In the genomic region with DNA sequence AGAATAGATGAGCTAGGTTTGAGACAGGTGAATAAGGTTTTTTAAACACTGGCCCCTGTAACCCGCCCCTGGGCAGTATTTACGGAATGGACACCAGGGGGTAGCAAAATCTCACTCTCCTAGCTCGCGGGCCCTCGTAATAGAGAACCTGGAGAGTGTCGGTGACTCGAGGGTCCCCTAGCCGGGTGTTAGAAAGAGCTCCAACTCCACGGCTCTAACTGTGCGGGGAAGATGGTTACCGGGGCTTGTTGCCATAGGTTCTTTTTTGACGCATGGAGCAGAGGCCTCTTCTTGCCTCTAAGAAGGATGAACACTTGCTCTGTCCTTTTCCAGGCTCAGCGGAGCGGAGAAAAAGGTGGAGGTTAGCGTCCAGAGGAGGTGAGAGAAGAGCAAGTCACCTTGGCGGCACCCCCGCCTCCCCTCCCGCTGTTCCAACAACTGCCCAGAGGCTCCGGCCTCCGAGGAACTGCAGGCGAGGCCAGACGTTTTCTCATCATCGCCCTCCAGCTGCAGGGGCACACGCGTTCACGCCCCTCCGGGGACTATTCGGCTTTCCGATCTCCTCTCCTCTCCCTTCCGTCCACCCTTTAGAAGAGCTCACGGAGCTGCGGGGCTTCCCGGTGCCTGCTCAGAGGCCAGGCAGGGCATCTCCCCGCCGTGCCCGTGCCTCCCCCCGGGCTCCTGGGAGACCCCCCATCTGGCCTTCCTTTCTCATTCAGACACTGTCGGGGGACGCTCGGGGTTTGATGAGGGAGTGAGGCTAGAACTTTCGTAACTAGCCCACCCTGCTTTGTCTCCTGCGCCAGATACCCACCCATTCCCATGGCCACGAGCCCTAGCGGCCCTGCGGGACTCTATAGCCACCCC, we compare ENCODE assay signal across 8 cellular contexts. TPM values are rescaled to one million over a fixed set of nuclear protein-coding genes. Genes with fewer than 3 reads are reported as not detected.
A peak's percentile ranks its signal among the peaks of the same experiment; 100 is the strongest.
DNase-seq lines count a peak whose midpoint lies in the region; ATAC-seq and TF ChIP-seq lines count a peak whose summit lies in the region.

No MANE protein-coding gene starts in this region.

- peaks cover 33% of the 10 kb centered on the region for H3K4me1 Mint-ChIP-seq in activated CD4-positive, alpha-beta T cell treated with anti-CD3 and anti-CD28 coated beads for 36 hours
- peaks cover 41 to 42% of the 10 kb centered on the region in 2 donors for H3K4me1 Mint-ChIP-seq in stimulated activated naive B cell treated with anti-CD40 and anti-IgM and Interleukin-4, amounts not matched to agents 10 μg/mL and 1 μg/mL and 100 μg/mL, for 72 hours

- no peaks in the 10 kb centered on the region for H3K9me3 Mint-ChIP-seq in activated CD4-positive, alpha-beta T cell treated with anti-CD3 and anti-CD28 coated beads for 36 hours (ENCODE audit: low read depth)
- no peaks in the 10 kb centered on the region for H3K9me3 Mint-ChIP-seq in stimulated activated naive B cell treated with anti-CD40 and anti-IgM and Interleukin-4, amounts not matched to agents 10 μg/mL and 1 μg/mL and 100 μg/mL, for 72 hours

- TF ChIP-seq CTCF in A673 (conservative IDR thresholded peaks at IDR 0.05; ENCODE audit: low read depth, low read length) (peak; percentile 67), GM13976 (IDR thresholded peaks at IDR 0.05; ENCODE audit: borderline replicate concordance, control extremely low read depth, extremely low read depth, insufficient read depth, missing control alignments) (no peak)

- peak overlapping the region; percentile 98 for H3K4me3 ChIP-seq in A673 (ENCODE audit: low read depth, low read length, poor library complexity, severe bottlenecking)
- peak overlapping the region; percentile 48 for H3K4me3 ChIP-seq in effector memory CD4-positive, alpha-beta T cell (ENCODE audit: insufficient read depth, low read depth, low read length, poor library complexity, severe bottlenecking)

- H3K36me3 ChIP-seq in A673 (ENCODE audit: insufficient read depth, low read length, poor library complexity, severe bottlenecking): peaks cover 10% of the 10 kb centered on the region
- H3K36me3 ChIP-seq in effector memory CD4-positive, alpha-beta T cell (ENCODE audit: control insufficient read depth, insufficient read depth, low read length): no peaks in the 10 kb centered on the region

- DNase-seq in A673 (ENCODE audit: low spot score) (peak; percentile 81), GM13976 (ENCODE audit: low spot score) (peak; percentile 74), NCI-H2227 treated with DMSO at 0.1 percent for 48 hours (lab: John Stamatoyannopoulos, UW) (peak; percentile 58), lung microvascular endothelial cell (ENCODE audit: low read depth in 2 of 2) (peak; percentile 66 to 78), epidermal melanocyte (ENCODE audit: insufficient read length, low spot score) (no peak)
- DNase-seq in activated CD4-positive, alpha-beta T cell treated with anti-CD3 and anti-CD28 coated beads for 36 hours: peak; percentile 64
- peak; percentile 36 to 49 (median 41) for DNase-seq in effector memory CD4-positive, alpha-beta T cell
- DNase-seq in stimulated activated naive B cell treated with anti-CD40 and anti-IgM and Interleukin-4, amounts not matched to agents 10 μg/mL and 1 μg/mL and 100 μg/mL, for 72 hours: peak; percentile 43

- no peaks in the 10 kb centered on the region for H3K36me3 Mint-ChIP-seq in activated CD4-positive, alpha-beta T cell treated with anti-CD3 and anti-CD28 coated beads for 36 hours (ENCODE audit: low read depth)
- no peaks in the 10 kb centered on the region for H3K36me3 Mint-ChIP-seq in stimulated activated naive B cell treated with anti-CD40 and anti-IgM and Interleukin-4, amounts not matched to agents 10 μg/mL and 1 μg/mL and 100 μg/mL, for 72 hours

- in situ Hi-C loops in GM13976 (cut with MboI; ENCODE audit: low sequenced_read_pairs, unreplicated experiment): no loop called here

- H3K27ac ChIP-seq in A673 (ENCODE audit: low read depth, low read length, poor library complexity, severe bottlenecking): peak overlapping the region; percentile 90
- no peak overlapping the region for H3K27ac ChIP-seq in effector memory CD4-positive, alpha-beta T cell (ENCODE audit: insufficient read depth, low read length, poor library complexity, severe bottlenecking)

- BruUV-seq in A673 (replicated peaks; lab: Mats Ljungman, UMichigan): no TSS peak

- H3K9me3 ChIP-seq in A673 (ENCODE audit: low read depth, low read length, poor library complexity, severe bottlenecking): no peaks in the 10 kb centered on the region
- no peaks in the 10 kb centered on the region for H3K9me3 ChIP-seq in effector memory CD4-positive, alpha-beta T cell (ENCODE audit: control insufficient read depth, low read length)

- H3K27me3 ChIP-seq in A673 (replicated peaks; ENCODE audit: insufficient read depth, low read depth, low read length, poor library complexity): no peaks in the 10 kb centered on the region
- peaks cover 47% of the 10 kb centered on the region for H3K27me3 ChIP-seq in effector memory CD4-positive, alpha-beta T cell (replicated peaks; ENCODE audit: control insufficient read depth, insufficient read depth, low read length, poor library complexity, severe bottlenecking)

- no peak overlapping the region for H3K27ac Mint-ChIP-seq in activated CD4-positive, alpha-beta T cell treated with anti-CD3 and anti-CD28 coated beads for 36 hours
- H3K27ac Mint-ChIP-seq in stimulated activated naive B cell treated with anti-CD40 and anti-IgM and Interleukin-4, amounts not matched to agents 10 μg/mL and 1 μg/mL and 100 μg/mL, for 72 hours: no peak overlapping the region

- H3K4me1 ChIP-seq in A673 (ENCODE audit: insufficient read depth, low read length, poor library complexity, severe bottlenecking): peaks cover 27% of the 10 kb centered on the region
- peaks cover 35% of the 10 kb centered on the region for H3K4me1 ChIP-seq in effector memory CD4-positive, alpha-beta T cell (ENCODE audit: control insufficient read depth, insufficient read depth, low read length, poor library complexity, severe bottlenecking)

- H3K27me3 Mint-ChIP-seq in activated CD4-positive, alpha-beta T cell treated with anti-CD3 and anti-CD28 coated beads for 36 hours: peaks cover 65% of the 10 kb centered on the region
- H3K27me3 Mint-ChIP-seq in stimulated activated naive B cell treated with anti-CD40 and anti-IgM and Interleukin-4, amounts not matched to agents 10 μg/mL and 1 μg/mL and 100 μg/mL, for 72 hours: peaks cover 33 to 45% of the 10 kb centered on the region in 2 donors

- ATAC-seq in activated CD4-positive, alpha-beta T cell treated with anti-CD3 and anti-CD28 coated beads for 36 hours: peak; percentile 46
- peak; percentile 41 to 47 for ATAC-seq in stimulated activated naive B cell treated with anti-CD40 and anti-IgM and Interleukin-4, amounts not matched to agents 10 μg/mL and 1 μg/mL and 100 μg/mL, for 72 hours (replicated peaks)

- CTCF ChIA-PET in A673 (lab: Charles Lee): interaction anchor here (0.5 to 3.6 kb wide), 13 partner anchors 15 to 379 kb away, joined by 3 to 24 read pairs (median 6); partner anchors contain the start of genes TMEM253 and ZNF219
- CTCF ChIA-PET in activated CD4-positive, alpha-beta T cell treated with anti-CD3 and anti-CD28 coated beads for 36 hours (lab: Charles Lee): interaction anchor here (0.6 to 3.1 kb wide), 17 partner anchors 10 to 138 kb away, joined by 3 to 52 read pairs (median 5); no protein-coding TSS in a partner anchor

- H3K4me3 Mint-ChIP-seq in activated CD4-positive, alpha-beta T cell treated with anti-CD3 and anti-CD28 coated beads for 36 hours: peak overlapping the region; percentile 63
- peak overlapping the region; percentile 85 to 88 for H3K4me3 Mint-ChIP-seq in stimulated activated naive B cell treated with anti-CD40 and anti-IgM and Interleukin-4, amounts not matched to agents 10 μg/mL and 1 μg/mL and 100 μg/mL, for 72 hours

- intact Hi-C loops in A673 (cut with micrococcal nuclease; ENCODE audit: unreplicated experiment): loop anchor here (1.0 kb wide), 1 partner anchor 24 kb away; no protein-coding TSS in a partner anchor
- intact Hi-C loops in activated CD4-positive, alpha-beta T cell treated with anti-CD3 and anti-CD28 coated beads for 36 hours (cut with DNase I, micrococcal nuclease): loop anchor here (1.0 to 2.0 kb wide), 4 partner anchors 24 to 38 kb away; no protein-coding TSS in a partner anchor

- POLR2A ChIA-PET in A673 (lab: Charles Lee; ENCODE audit: low non-redundant PET): interaction anchor here (0.6 kb wide), 1 partner anchor 25 kb away, joined by 3 read pairs; no protein-coding TSS in a partner anchor
- POLR2A ChIA-PET in activated CD4-positive, alpha-beta T cell treated with anti-CD3 and anti-CD28 coated beads for 36 hours (lab: Charles Lee): interaction anchor here (0.6 to 0.7 kb wide), 2 partner anchors 13 to 36 kb away, joined by 3 read pairs; no protein-coding TSS in a partner anchor

RNA-seq across cellular contexts. Expression of gene ARHGEF40, which starts 1.4 kb away (rescaled TPM):
- 89.6 and 94.1 TPM in 2 replicates for total RNA-seq in A673 (2021)
- total RNA-seq in activated CD4-positive, alpha-beta T cell treated with anti-CD3 and anti-CD28 coated beads for 36 hours: under 1 TPM; 0.05 to 0.09 TPM
- 4.8 and 5.8 TPM in 2 replicates for total RNA-seq in lung microvascular endothelial cell

RNA-seq across cellular contexts. Expression of gene RNASE8, which starts 11.1 kb away (rescaled TPM):
- not detected in 2 replicates for total RNA-seq in A673 (2021)
- total RNA-seq in activated CD4-positive, alpha-beta T cell treated with anti-CD3 and anti-CD28 coated beads for 36 hours: not detected
- not detected in 2 replicates for total RNA-seq in lung microvascular endothelial cell

RNA-seq across cellular contexts. Expression of gene RNASE7, which starts 26.6 kb away (rescaled TPM):
- total RNA-seq in A673 (2021) (not detected in 2 replicates), lung microvascular endothelial cell (not detected in 2 replicates)
- total RNA-seq in activated CD4-positive, alpha-beta T cell treated with anti-CD3 and anti-CD28 coated beads for 36 hours: not detected

RNA-seq across cellular contexts. Expression of gene ZNF219, which starts 29.7 kb away (rescaled TPM):
- total RNA-seq in A673 (2021): 78.0 and 84.6 TPM in 2 replicates
- total RNA-seq in activated CD4-positive, alpha-beta T cell treated with anti-CD3 and anti-CD28 coated beads for 36 hours: 10 to 100 TPM in 1 of 2 experiments, 1 to 10 TPM in 1; 9.6 to 10.8 TPM
- total RNA-seq in lung microvascular endothelial cell: 2.0 and 2.4 TPM in 2 replicates

RNA-seq across cellular contexts. Expression of gene TMEM253, which starts 32.1 kb away (rescaled TPM):
- total RNA-seq in A673 (2021) (0.48 and 0.49 TPM in 2 replicates), lung microvascular endothelial cell (not detected in 2 replicates)
- under 1 TPM in 1 of 2 experiments, not detected in 1; 0.44 TPM for total RNA-seq in activated CD4-positive, alpha-beta T cell treated with anti-CD3 and anti-CD28 coated beads for 36 hours

Comparison
In these comparisons a context has a peak if more than half of its experiments do, and no peak if none do; other contexts are left out.
1. RNA of gene ARHGEF40, which starts 1.4 kb away (total RNA-seq): 89.6 to 94.1 TPM in A673; 4.8 to 5.8 TPM in lung microvascular endothelial cell and 0.05 to 0.09 TPM in activated CD4-positive, alpha-beta T cell treated with anti-CD3 and anti-CD28 coated beads for 36 hours; every median in the first group is over 10 times any median in the second.